Comparison of ENCODE assay signal across 2 cellular contexts in genomic region chr10:71262817-71263216, GRCh38.
TF ChIP-seq lines count a peak whose summit lies in the region.

No MANE protein-coding gene starts in this region.

TF ChIP-seq in SK-N-SH, 30 proteins besides CTCF, POLR2A, EP300 and RAD21 (continued from another document):
- TF ChIP-seq TEAD4 (IDR thresholded peaks at IDR 0.05; ENCODE audit: borderline replicate concordance, insufficient read depth) (no peak), JUND (IDR thresholded peaks at IDR 0.05) (no peak), EZH2phosphoT487 (IDR thresholded peaks at IDR 0.05; ENCODE audit: borderline replicate concordance, low read depth) (no peak), FOXM1 (IDR thresholded peaks at IDR 0.05; ENCODE audit: low read depth) (no peak), GATA2 (CRISPR knock-in tag; IDR thresholded peaks at IDR 0.05) (no peak), RCOR1 (IDR thresholded peaks at IDR 0.05; ENCODE audit: low read length) (no peak), GABPA (IDR thresholded peaks at IDR 0.05; ENCODE audit: low read depth) (no peak), REST (IDR thresholded peaks at IDR 0.05; ENCODE audit: low read depth, low read length) (no peak), POLR2AphosphoS5 (IDR thresholded peaks at IDR 0.05; ENCODE audit: low read depth, low read length) (no peak)
- TF ChIP-seq, protein P1, sequence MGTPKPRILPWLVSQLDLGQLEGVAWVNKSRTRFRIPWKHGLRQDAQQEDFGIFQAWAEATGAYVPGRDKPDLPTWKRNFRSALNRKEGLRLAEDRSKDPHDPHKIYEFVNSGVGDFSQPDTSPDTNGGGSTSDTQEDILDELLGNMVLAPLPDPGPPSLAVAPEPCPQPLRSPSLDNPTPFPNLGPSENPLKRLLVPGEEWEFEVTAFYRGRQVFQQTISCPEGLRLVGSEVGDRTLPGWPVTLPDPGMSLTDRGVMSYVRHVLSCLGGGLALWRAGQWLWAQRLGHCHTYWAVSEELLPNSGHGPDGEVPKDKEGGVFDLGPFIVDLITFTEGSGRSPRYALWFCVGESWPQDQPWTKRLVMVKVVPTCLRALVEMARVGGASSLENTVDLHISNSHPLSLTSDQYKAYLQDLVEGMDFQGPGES (IDR thresholded peaks at IDR 0.05; ENCODE audit: low read depth, low read length) = no peak
- TF ChIP-seq, protein P2, sequence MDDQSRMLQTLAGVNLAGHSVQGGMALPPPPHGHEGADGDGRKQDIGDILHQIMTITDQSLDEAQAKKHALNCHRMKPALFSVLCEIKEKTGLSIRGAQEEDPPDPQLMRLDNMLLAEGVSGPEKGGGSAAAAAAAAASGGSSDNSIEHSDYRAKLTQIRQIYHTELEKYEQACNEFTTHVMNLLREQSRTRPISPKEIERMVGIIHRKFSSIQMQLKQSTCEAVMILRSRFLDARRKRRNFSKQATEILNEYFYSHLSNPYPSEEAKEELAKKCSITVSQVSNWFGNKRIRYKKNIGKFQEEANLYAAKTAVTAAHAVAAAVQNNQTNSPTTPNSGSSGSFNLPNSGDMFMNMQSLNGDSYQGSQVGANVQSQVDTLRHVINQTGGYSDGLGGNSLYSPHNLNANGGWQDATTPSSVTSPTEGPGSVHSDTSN (IDR thresholded peaks at IDR 0.05) = no peak
- TF ChIP-seq, protein P3, sequence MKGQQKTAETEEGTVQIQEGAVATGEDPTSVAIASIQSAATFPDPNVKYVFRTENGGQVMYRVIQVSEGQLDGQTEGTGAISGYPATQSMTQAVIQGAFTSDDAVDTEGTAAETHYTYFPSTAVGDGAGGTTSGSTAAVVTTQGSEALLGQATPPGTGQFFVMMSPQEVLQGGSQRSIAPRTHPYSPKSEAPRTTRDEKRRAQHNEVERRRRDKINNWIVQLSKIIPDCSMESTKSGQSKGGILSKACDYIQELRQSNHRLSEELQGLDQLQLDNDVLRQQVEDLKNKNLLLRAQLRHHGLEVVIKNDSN (IDR thresholded peaks at IDR 0.05; ENCODE audit: borderline replicate concordance, low read depth) = no peak

TF ChIP-seq in SK-N-SH treated with all-trans-retinoic acid at 6 μM for 48 hours, 23 proteins besides CTCF, POLR2A, EP300 and RAD21:
- TF ChIP-seq PATZ1 (CRISPR knock-in tag; IDR thresholded peaks at IDR 0.05; ENCODE audit: borderline replicate concordance) (no peak), SNAI2 (CRISPR knock-in tag; IDR thresholded peaks at IDR 0.05) (no peak), BACH2 (CRISPR knock-in tag; IDR thresholded peaks at IDR 0.05; ENCODE audit: borderline replicate concordance) (no peak), ISL1 (CRISPR knock-in tag; IDR thresholded peaks at IDR 0.05) (no peak), ESRRG (CRISPR knock-in tag; IDR thresholded peaks at IDR 0.05) (no peak), PPARA (CRISPR knock-in tag; IDR thresholded peaks at IDR 0.05; ENCODE audit: borderline replicate concordance) (no peak), RARB (CRISPR knock-in tag; IDR thresholded peaks at IDR 0.05) (no peak), CSDC2 (CRISPR knock-in tag; IDR thresholded peaks at IDR 0.05) (no peak), ARNTL (CRISPR knock-in tag; IDR thresholded peaks at IDR 0.05; ENCODE audit: borderline replicate concordance, low read depth) (no peak), ZNF70 (CRISPR knock-in tag; IDR thresholded peaks at IDR 0.05) (no peak), ZFP3 (CRISPR knock-in tag; IDR thresholded peaks at IDR 0.05) (no peak), ZNF8 (CRISPR knock-in tag; IDR thresholded peaks at IDR 0.05) (no peak), CSRNP3 (CRISPR knock-in tag; IDR thresholded peaks at IDR 0.05) (no peak), TSHZ2 (CRISPR knock-in tag; IDR thresholded peaks at IDR 0.05) (no peak), ZNF565 (CRISPR knock-in tag; conservative IDR thresholded peaks at IDR 0.05; ENCODE audit: low read depth) (no peak), GLIS3 (CRISPR knock-in tag; IDR thresholded peaks at IDR 0.05) (no peak), TCF4 (CRISPR knock-in tag; IDR thresholded peaks at IDR 0.05; ENCODE audit: borderline replicate concordance) (no peak), ZC3H10 (CRISPR knock-in tag; IDR thresholded peaks at IDR 0.05) (no peak), OSR1 (CRISPR knock-in tag; IDR thresholded peaks at IDR 0.05) (no peak), ZFP30 (CRISPR knock-in tag; IDR thresholded peaks at IDR 0.05) (no peak)
TF ChIP-seq in SK-N-SH treated with all-trans-retinoic acid at 6 μM for 48 hours: peak in this region for 0.
